Comparison of ENCODE assay signal across 13 cellular contexts in genomic region chr1:235027076-235027861, GRCh38.
"Had no signal": no experiment of that assay in that cellular context is flagged by ENCODE, and none has a peak within 500 bp of the region (broad histone marks: within the 10 kb centered on the region; RNA-seq: fewer than 3 reads in every experiment).

No MANE protein-coding gene starts in this region.

- H3K9me3 ChIP-seq: adrenal gland, esophagus squamous epithelium, mucosa of descending colon, psoas muscle had no signal

- DNase-seq: activated effector memory CD4-positive, alpha-beta T cell treated with Interleukin-2 at 50 U/mL for 16 hours; esophagus squamous epithelium; mucosa of descending colon; naive thymus-derived CD8-positive, alpha-beta T cell; occipital lobe; psoas muscle; stimulated activated CD4-positive, alpha-beta T cell treated with anti-CD3 and anti-CD28 coated beads, Interleukin-4, amount 100 ng/mL, for 24 hours; T1000 had no signal

- H3K27ac Mint-ChIP-seq: activated CD4-positive, alpha-beta memory T cell treated with anti-CD3 and anti-CD28 coated beads for 36 hours had no signal

- H3K4me3 Mint-ChIP-seq: activated CD4-positive, alpha-beta memory T cell treated with anti-CD3 and anti-CD28 coated beads for 36 hours; naive thymus-derived CD8-positive, alpha-beta T cell had no signal

- H3K36me3 Mint-ChIP-seq: naive thymus-derived CD8-positive, alpha-beta T cell had no signal

- H3K4me3 ChIP-seq: adrenal gland, esophagus squamous epithelium, mucosa of descending colon, psoas muscle, tibial nerve had no signal

- ATAC-seq: foreskin keratinocyte, left colon, mucosa of descending colon, psoas muscle had no signal

- H3K27me3 ChIP-seq: adrenal gland, esophagus squamous epithelium, foreskin keratinocyte, tibial nerve had no signal

- H3K27me3 Mint-ChIP-seq: activated CD4-positive, alpha-beta memory T cell treated with anti-CD3 and anti-CD28 coated beads for 36 hours; naive thymus-derived CD8-positive, alpha-beta T cell had no signal

- H3K36me3 ChIP-seq: adrenal gland, esophagus squamous epithelium, tibial nerve had no signal

- H3K27ac ChIP-seq: adrenal gland, esophagus squamous epithelium, psoas muscle, tibial nerve had no signal
